ENCODE assay signal across 1 cellular context in genomic region chr2:25074826-25075225, GRCh38.
TF ChIP-seq lines count a peak whose summit lies in the region.

No MANE protein-coding gene starts in this region.

TF ChIP-seq in HEK293, 187 proteins besides CTCF, POLR2A, EP300 and RAD21 (continued from another document):
- no peak for TF ChIP-seq PRDM6 (tag by site-specific recombination; IDR thresholded peaks at IDR 0.05)
- TF ChIP-seq KLF1 (tag by site-specific recombination; IDR thresholded peaks at IDR 0.05): no peak
- no peak for TF ChIP-seq ZFP69B (tag by site-specific recombination; IDR thresholded peaks at IDR 0.05)
- no peak for TF ChIP-seq ZNF555 (tag by site-specific recombination; conservative IDR thresholded peaks at IDR 0.05)
